Comparison of ENCODE assay signal across 1 cellular context in the genomic region with DNA sequence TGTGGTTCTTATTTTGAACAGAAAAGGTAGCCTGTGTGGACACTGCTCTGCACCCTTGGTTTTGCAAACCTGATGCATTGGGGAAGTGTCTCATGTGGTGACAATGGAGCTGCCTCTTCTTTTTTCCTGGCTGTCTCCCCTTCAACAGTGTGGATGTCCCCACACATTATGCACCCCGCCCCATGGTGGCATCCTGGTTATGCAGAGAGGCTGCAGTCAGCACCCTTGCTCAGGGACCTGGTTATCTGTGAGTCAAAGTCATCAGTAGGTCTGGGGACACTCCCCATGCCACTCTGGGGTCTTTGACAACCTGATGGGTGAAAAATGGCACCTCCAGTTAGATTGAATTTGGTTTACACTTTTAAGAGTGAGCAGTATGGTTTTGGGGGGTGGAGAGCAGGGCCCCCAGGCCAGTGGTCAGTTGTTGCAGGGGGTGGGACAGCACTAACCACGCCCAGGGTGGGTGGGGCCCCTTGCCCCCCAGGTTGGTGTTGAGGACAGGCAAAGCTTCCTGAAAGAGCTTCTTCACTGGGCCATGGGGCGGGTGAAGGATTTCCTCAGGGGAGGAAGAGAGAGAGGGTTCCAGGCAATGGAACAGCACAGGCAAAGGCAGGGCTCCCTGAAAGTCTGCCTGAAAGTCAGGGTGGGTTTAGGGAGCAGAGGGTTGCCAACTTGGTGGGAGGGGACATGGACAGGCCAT.
TF ChIP-seq lines count a peak whose summit lies in the region.

No MANE protein-coding gene starts in this region.

TF ChIP-seq in HepG2, 621 proteins besides CTCF, POLR2A, EP300 and RAD21:
- no peak for TF ChIP-seq ZNF619 (CRISPR knock-in tag; IDR thresholded peaks at IDR 0.05)
- TF ChIP-seq ZNF34 (CRISPR knock-in tag; IDR thresholded peaks at IDR 0.05; ENCODE audit: borderline replicate concordance), result no peak
- no peak for TF ChIP-seq MATR3 (CRISPR knock-in tag; IDR thresholded peaks at IDR 0.05)
